Comparison of ENCODE assay signal across 8 cellular contexts in genomic region chr11:95788921-95789505, GRCh38. TPM values are rescaled to one million over a fixed set of nuclear protein-coding genes. Genes with fewer than 3 reads are reported as not detected.
DNase-seq lines count a peak whose midpoint lies in the region; ATAC-seq, FAIRE-seq and TF ChIP-seq lines count a peak whose summit lies in the region.

No MANE protein-coding gene starts in this region.

- H2BK120ac ChIP-seq in H1 (replicated peaks; ENCODE audit: low read depth, low read length): no peak overlapping the region

- no peak overlapping the region for H2BK20ac ChIP-seq in H1 (ENCODE audit: low read length)

- no peak overlapping the region for H2AFZ ChIP-seq in H1 (ENCODE audit: low read length)

- peak; percentile 12 to 13; a peak in 1 of 4 replicates for TF ChIP-seq RAD21 in H1 (IDR thresholded peaks at IDR 0.05 in 1 of 2, conservative IDR thresholded peaks at IDR 0.05 in 1 of 2; ENCODE audit: low read depth in 2 of 2, low read length in 2 of 2)

- ATAC-seq in thoracic aorta (ENCODE audit: insufficient number of reproducible peaks, low FRiP score, low read depth) (no peak), HG02588 (IDR thresholded peaks at IDR 0.05; ENCODE audit: unreplicated experiment) (no peak)

- H3K27me3 ChIP-seq in H1 (replicated peaks in 1 of 4; ENCODE audit: control insufficient read depth in 3 of 4, extremely low read depth in 1 of 4, insufficient read depth in 3 of 4, low read length in 3 of 4): no peaks in the 10 kb centered on the region
- H3K27me3 ChIP-seq in mucosa of stomach (ENCODE audit: control insufficient read depth, insufficient read depth, low read length): no peaks in the 10 kb centered on the region
- no peaks in the 10 kb centered on the region for H3K27me3 ChIP-seq in thoracic aorta (replicated peaks; ENCODE audit: insufficient read depth)

- H3K9me3 ChIP-seq in H1 (ENCODE audit: insufficient read depth in 2 of 2, low read depth in 1 of 2, low read length in 1 of 2) (no peaks in the 10 kb centered on the region), mucosa of stomach (ENCODE audit: control insufficient read depth, low read length) (no peaks in the 10 kb centered on the region), thoracic aorta (no peaks in the 10 kb centered on the region)

- no peak for FAIRE-seq in H1 (lab: Jason Lieb, UNC)

- H3K79me2 ChIP-seq in H1 (ENCODE audit: control insufficient read depth in 1 of 2, insufficient read depth in 2 of 2, low read length in 2 of 2): peaks cover 15 to 49% of the 10 kb centered on the region in 2 experiments

- peak; percentile 70 for TF ChIP-seq CTCF in VCaP (conservative IDR thresholded peaks at IDR 0.05)
- TF ChIP-seq CTCF in H1 (IDR thresholded peaks at IDR 0.05; ENCODE audit: control extremely low read depth in 1 of 3, insufficient read depth in 1 of 3, low read depth in 1 of 3, low read length in 3 of 3): peak; percentile 31 to 49 (median 42); a peak in 3 of 4 replicates
- TF ChIP-seq CTCF in thoracic aorta (IDR thresholded peaks at IDR 0.05): no peak

- H2BK15ac ChIP-seq in H1 (ENCODE audit: low read length): no peak overlapping the region

- POLR2A ChIA-PET in H1 (lab: Charles Lee; ENCODE audit: partially characterized antibody): interaction anchor here (0.8 to 2.9 kb wide), 12 partner anchors 11 to 639 kb away, joined by 3 to 20 read pairs (median 4); partner anchors contain the start of genes CCDC82 and JRKL

- peaks cover 6% of the 10 kb centered on the region for H3K23me2 ChIP-seq in H1 (ENCODE audit: low read depth, low read length)

- no peak overlapping the region for H2AK5ac ChIP-seq in H1 (ENCODE audit: low read depth, low read length)

- peaks cover 0 to 9% (median 0%) of the 10 kb centered on the region in 4 experiments; a peak in 1 of 7 replicates for H3K4me1 ChIP-seq in H1 (replicated peaks in 1 of 4; ENCODE audit: control insufficient read depth in 3 of 4, insufficient read depth in 4 of 4, low read length in 3 of 4)
- peaks cover 10% of the 10 kb centered on the region for H3K4me1 ChIP-seq in mucosa of stomach (ENCODE audit: control insufficient read depth, insufficient read depth, low read length)
- H3K4me1 ChIP-seq in thoracic aorta (ENCODE audit: control insufficient read depth in 1 of 2, low read depth in 2 of 2): peaks cover 5 to 28% of the 10 kb centered on the region in 2 donors

- no peak overlapping the region for H4K91ac ChIP-seq in H1 (replicated peaks; ENCODE audit: insufficient read length, low read length)

- H3K4ac ChIP-seq in H1 (replicated peaks; ENCODE audit: insufficient read length, low read depth, low read length): no peak overlapping the region

- CTCF ChIA-PET in H1 (lab: Charles Lee; ENCODE audit: partially characterized antibody): interaction anchor here (0.6 to 1.5 kb wide), 10 partner anchors 9 to 646 kb away, joined by 3 to 6 read pairs (median 4); no protein-coding TSS in a partner anchor

- 3% methylated on average over 25 of the region's 34 CpGs; no CpG with 5 or more reads in 1 of the 2 experiments for WGBS in H1 (ENCODE audit: extremely low coverage in 1 of 2, insufficient coverage in 1 of 2, insufficient read length in 1 of 2, insufficient replicate concordance in 2 of 2, low coverage in 1 of 2, low lambda C conversion rate in 2 of 2, missing lambda C conversion rate in 1 of 2), 2 experiments

- no peak overlapping the region for H3K14ac ChIP-seq in H1 (ENCODE audit: insufficient read length)

- no peak overlapping the region for H3K23ac ChIP-seq in H1 (ENCODE audit: insufficient read length)

- H3K4me2 ChIP-seq in H1 (ENCODE audit: insufficient read depth in 1 of 2, low read depth in 2 of 2, low read length in 2 of 2): peak overlapping the region; percentile 68 to 76

- H4K5ac ChIP-seq in H1 (ENCODE audit: insufficient read length, low read depth, low read length): peak overlapping the region; percentile 55

- H2BK5ac ChIP-seq in H1 (ENCODE audit: low read depth, low read length): peak overlapping the region; percentile 97

- no peaks in the 10 kb centered on the region for H3K79me1 ChIP-seq in H1 (ENCODE audit: low read depth, low read length)

- H3K4me3 ChIP-seq in H1 (ENCODE audit: extremely low read depth in 1 of 4, insufficient read depth in 2 of 4, low read depth in 3 of 4, low read length in 4 of 4) (peak overlapping the region; percentile 84 to 95 (median 92)), mucosa of stomach (ENCODE audit: low read length) (peak overlapping the region; percentile 95), thoracic aorta (peak overlapping the region; percentile 82)

- peaks cover 6 to 31% (median 15%) of the 10 kb centered on the region in 4 experiments; a peak in 6 of 8 replicates for H3K36me3 ChIP-seq in H1 (ENCODE audit: control insufficient read depth in 2 of 4, insufficient read depth in 4 of 4, low read length in 3 of 4)
- peaks cover 7% of the 10 kb centered on the region for H3K36me3 ChIP-seq in mucosa of stomach (ENCODE audit: control insufficient read depth, insufficient read depth, low read length)
- H3K36me3 ChIP-seq in thoracic aorta: peaks cover 25% of the 10 kb centered on the region

- H3K27ac ChIP-seq in VCaP (peak overlapping the region; percentile 96), H1 (ENCODE audit: low read depth, low read length) (peak overlapping the region; percentile 98), thoracic aorta (peak overlapping the region; percentile 98 to 99)

- no peak for TF ChIP-seq EP300 in H1 (IDR thresholded peaks at IDR 0.05; ENCODE audit: borderline replicate concordance in 1 of 2, low read depth in 2 of 2, low read length in 2 of 2)

- DNase-seq in activated T-cell treated with anti-CD3 and anti-CD28 coated beads for 1 hour (ENCODE audit: low read depth) (peak; percentile 12), KBM-7 (peak; percentile 58), H1 (ENCODE audit: low read depth in 1 of 2, low spot score in 2 of 2) (peak in 1 of 2 experiments; percentile 2), thoracic aorta (ENCODE audit: low spot score) (peak; percentile 2)
- no peak for DNase-seq in activated T-cell treated with anti-CD3 and anti-CD28 coated beads, Interleukin-2, amount 50 U/mL, for 48 hours

- peak overlapping the region; percentile 93 to 99 (median 98) for H3K9ac ChIP-seq in H1 (replicated peaks in 1 of 4; ENCODE audit: extremely low read depth in 1 of 4, low read depth in 3 of 4, low read length in 3 of 4)
- peak overlapping the region; percentile 94 for H3K9ac ChIP-seq in mucosa of stomach (ENCODE audit: low read length)

- H4K20me1 ChIP-seq in H1 (replicated peaks in 1 of 2; ENCODE audit: control insufficient read depth in 1 of 2, insufficient read depth in 2 of 2, low read length in 2 of 2): peaks cover 0 to 7% of the 10 kb centered on the region in 2 experiments

- in situ Hi-C loops in KBM-7 (cut with MboI; ENCODE audit: low pct_unique_long_range_greater_than_20kb, low sequenced_read_pairs): no loop called here

- H4K8ac ChIP-seq in H1 (ENCODE audit: extremely low read depth, insufficient read depth, low read length): peak overlapping the region; percentile 95

- H2BK12ac ChIP-seq in H1 (ENCODE audit: low read depth, low read length): no peak overlapping the region

- H3K56ac ChIP-seq in H1 (replicated peaks; ENCODE audit: insufficient read length, low read depth, low read length): peak overlapping the region; percentile 47

- H3K18ac ChIP-seq in H1 (ENCODE audit: extremely low read depth, low read length): no peak overlapping the region

- TF ChIP-seq POLR2A in H1 (IDR thresholded peaks at IDR 0.05; ENCODE audit: control extremely low read depth in 1 of 2, low read depth in 2 of 2, low read length in 2 of 2): no peak; a peak in 1 of 3 replicates

TF ChIP-seq in H1, 55 proteins besides CTCF, POLR2A, EP300 and RAD21 (continues in another document):
- peak; percentile 63; the same call in 1 of the 2 replicates for TF ChIP-seq TAF1 (IDR thresholded peaks at IDR 0.05; ENCODE audit: low read depth, low read length)
- TF ChIP-seq HDAC2 (IDR thresholded peaks at IDR 0.05; ENCODE audit: borderline replicate concordance in 1 of 2, low read depth in 2 of 2, low read length in 2 of 2): no peak
- TF ChIP-seq POU5F1 (IDR thresholded peaks at IDR 0.05; ENCODE audit: low read depth, low read length): no peak
- no peak for TF ChIP-seq FOSL1 (IDR thresholded peaks at IDR 0.05; ENCODE audit: insufficient read depth, low read depth, low read length)
- TF ChIP-seq RNF2 (IDR thresholded peaks at IDR 0.05; ENCODE audit: borderline replicate concordance, low read depth, low read length, missing control alignments, poor library complexity, severe bottlenecking): no peak

RNA-seq across cellular contexts. Expression of gene FAM76B, which starts 0.6 kb away (rescaled TPM):
- total RNA-seq in H1 (2021; fragmentation: NEBNext Ultra II Directional; extraction: Animal tissue kit (Norgen Biotek cat#: 25700)): 22.3 and 25.2 TPM in 2 replicates
- polyA plus RNA-seq in H1 (2011; rRNA removed): 7.3 and 11.0 TPM in 2 replicates
- polyA plus RNA-seq in H1 (2011; cell fraction: cytosol; rRNA removed): 17.1 TPM
- polyA plus RNA-seq in H1 (2011; cell fraction: nucleus; rRNA removed): 15.4 TPM
- 13.0 to 23.0 TPM (median 16.7 TPM) in 4 replicates for polyA plus RNA-seq in H1 (2012, experiment 1 of 2)
- 2.1 TPM for polyA plus RNA-seq in H1 (2012, experiment 2 of 2)
- 29.6 TPM for polyA plus RNA-seq in H1 (2013, experiment 1 of 2)
- 22.6 TPM for polyA plus RNA-seq in H1 (2013, experiment 2 of 2)
- 19.2 and 19.4 TPM in 2 replicates for polyA minus RNA-seq in H1 (2011; rRNA and poly(A)+ RNA removed)
- 19.8 TPM for polyA minus RNA-seq in H1 (2011; cell fraction: cytosol; rRNA and poly(A)+ RNA removed)
- 48.5 TPM for polyA minus RNA-seq in H1 (2011; cell fraction: nucleus; rRNA and poly(A)+ RNA removed)
- total RNA-seq in thoracic aorta: 10 to 100 TPM; 21.6 to 49.3 TPM

RNA-seq across cellular contexts. Expression of gene CEP57, which starts 1.3 kb away (rescaled TPM):
- 71.2 and 72.7 TPM in 2 replicates for total RNA-seq in H1 (2021; fragmentation: NEBNext Ultra II Directional; extraction: Animal tissue kit (Norgen Biotek cat#: 25700))
- 26.3 and 30.4 TPM in 2 replicates for polyA plus RNA-seq in H1 (2011; rRNA removed)
- 32.0 TPM for polyA plus RNA-seq in H1 (2011; cell fraction: cytosol; rRNA removed)
- 36.0 TPM for polyA plus RNA-seq in H1 (2011; cell fraction: nucleus; rRNA removed)
- polyA plus RNA-seq in H1 (2012, experiment 1 of 2): 37.8 to 70.7 TPM (median 46.3 TPM) in 4 replicates
- 2.9 TPM for polyA plus RNA-seq in H1 (2012, experiment 2 of 2)
- 61.8 TPM for polyA plus RNA-seq in H1 (2013, experiment 1 of 2)
- 54.2 TPM for polyA plus RNA-seq in H1 (2013, experiment 2 of 2)
- polyA minus RNA-seq in H1 (2011; rRNA and poly(A)+ RNA removed): 41.3 and 60.9 TPM in 2 replicates
- 34.8 TPM for polyA minus RNA-seq in H1 (2011; cell fraction: cytosol; rRNA and poly(A)+ RNA removed)
- 104 TPM for polyA minus RNA-seq in H1 (2011; cell fraction: nucleus; rRNA and poly(A)+ RNA removed)
- 10 to 100 TPM; 23.6 to 26.3 TPM for total RNA-seq in thoracic aorta

Comparison
In these comparisons a context has a peak if more than half of its experiments do, and no peak if none do; other contexts are left out.
1. DNase-seq: peak in activated T-cell treated with anti-CD3 and anti-CD28 coated beads for 1 hour (single experiment), KBM-7 (single experiment) and thoracic aorta (single experiment); none in activated T-cell treated with anti-CD3 and anti-CD28 coated beads, Interleukin-2, amount 50 U/mL, for 48 hours (0 of 2).
2. Peak in every context shown above with its lines, with median percentiles within 50 percentile points of each other: H3K27ac ChIP-seq and H3K4me3 ChIP-seq.